In the genomic region with DNA sequence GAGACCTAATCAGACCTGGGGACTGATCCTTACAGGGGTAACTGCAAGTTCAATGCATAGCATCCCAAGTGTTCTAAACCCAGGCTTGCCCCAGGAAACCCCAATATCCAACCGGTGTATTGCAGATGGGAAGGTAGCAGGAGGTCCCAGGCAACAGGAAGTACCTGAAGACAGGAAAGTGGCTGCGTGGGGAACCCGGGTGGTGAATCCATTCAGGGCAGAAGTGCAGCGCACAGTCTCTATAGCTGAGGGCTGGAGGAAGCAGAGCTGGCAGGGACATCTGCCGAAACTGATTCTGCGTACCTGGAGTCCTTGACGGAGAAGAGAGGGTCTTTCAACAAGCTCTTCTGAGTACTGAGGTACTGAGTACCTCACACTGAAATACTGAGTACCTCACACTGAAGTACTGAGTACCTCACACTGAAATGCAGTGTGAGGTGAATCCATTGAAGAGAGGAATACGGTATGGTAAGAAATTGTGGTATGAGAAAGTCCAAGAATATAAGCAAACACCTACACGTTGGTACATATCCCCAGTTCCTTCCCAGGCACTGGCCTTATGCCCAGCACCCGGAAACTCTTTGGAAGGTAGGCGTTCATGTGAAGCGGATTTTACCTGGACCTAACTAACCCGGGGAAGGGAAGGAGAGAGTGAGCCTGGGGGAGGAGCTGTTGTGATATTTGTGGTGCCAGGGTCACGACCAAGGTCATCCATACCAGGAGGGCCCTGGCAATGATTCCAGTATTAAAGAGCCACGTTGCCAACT, we compare ENCODE assay signal across 24 cellular contexts. TPM values are rescaled to one million over a fixed set of nuclear protein-coding genes. Genes with fewer than 3 reads are reported as not detected.
"Had no signal": no experiment of that assay in that cellular context is flagged by ENCODE, and none has a peak within 500 bp of the region (broad histone marks: within the 10 kb centered on the region; RNA-seq: fewer than 3 reads in every experiment).

No MANE protein-coding gene starts in this region.

- H3K27me3 ChIP-seq: brain microvascular endothelial cell, Peyer's patch, SJCRH30 had no signal

- H3K9ac ChIP-seq: SK-N-SH had no signal

- H3K9me3 Mint-ChIP-seq: activated CD4-positive, alpha-beta T cell treated with anti-CD3 and anti-CD28 coated beads, Interleukin-2, amount 10 ng/mL, durations not matched to agents 7 days and 5 days; activated CD8-positive, alpha-beta T cell treated with anti-CD3 and anti-CD28 coated beads for 36 hours; activated naive CD4-positive, alpha-beta T cell treated with anti-CD3 and anti-CD28 coated beads, Interleukin-2, amount 50 U/mL, for 72 hours had no signal

- H3K27ac ChIP-seq: brain microvascular endothelial cell, Peyer's patch, RWPE1, SJCRH30, VCaP had no signal

- H3K4me2 ChIP-seq: SK-N-SH had no signal

- ATAC-seq: activated CD8-positive, alpha-beta T cell treated with anti-CD3 and anti-CD28 coated beads for 36 hours; activated naive CD4-positive, alpha-beta T cell treated with anti-CD3 and anti-CD28 coated beads, Interleukin-2, amount 50 U/mL, for 72 hours had no signal

- H3K4me1 ChIP-seq: Peyer's patch, SJCRH30 had no signal

- H3K4me3 Mint-ChIP-seq: activated CD4-positive, alpha-beta T cell treated with anti-CD3 and anti-CD28 coated beads, Interleukin-2, amount 10 ng/mL, durations not matched to agents 7 days and 5 days; activated CD8-positive, alpha-beta T cell treated with anti-CD3 and anti-CD28 coated beads for 36 hours had no signal

- H3K4me1 Mint-ChIP-seq: activated CD4-positive, alpha-beta T cell treated with anti-CD3 and anti-CD28 coated beads, Interleukin-2, amount 10 ng/mL, durations not matched to agents 7 days and 5 days had no signal

- H3K9me3 ChIP-seq: Peyer's patch, SJCRH30, SK-N-SH had no signal

- H3K36me3 Mint-ChIP-seq: activated naive CD4-positive, alpha-beta T cell treated with anti-CD3 and anti-CD28 coated beads, Interleukin-2, amount 50 U/mL, for 72 hours had no signal

- H3K4me3 ChIP-seq: Peyer's patch, SJCRH30 had no signal

- DNase-seq: activated CD4-positive, alpha-beta T cell treated with anti-CD3 and anti-CD28 coated beads, Interleukin-2, amount 10 ng/mL, durations not matched to agents 7 days and 5 days; activated CD4-positive, CD25-positive, alpha-beta regulatory T cell; activated CD8-positive, alpha-beta memory T cell treated with anti-CD3 and anti-CD28 coated beads, Interleukin-2, amount 50 U/mL, for 4 hours; activated CD8-positive, alpha-beta T cell treated with anti-CD3 and anti-CD28 coated beads for 36 hours; activated naive CD4-positive, alpha-beta T cell treated with Interleukin-2 at 50 U/mL for 16 hours; brain microvascular endothelial cell; IMR-90; Kasumi-1; KBM-7; NCI-H1048; NCI-H146; NCI-H187 treated with DMSO at 0.1 percent for 48 hours; NCI-H2081 treated with DMSO at 0.1 percent for 48 hours; NCI-H446; NCI-H524; Peyer's patch; SJCRH30; SK-N-SH; T-helper 1 cell had no signal

- H3K36me3 ChIP-seq: brain microvascular endothelial cell, Peyer's patch, SJCRH30 had no signal

RNA-seq across cellular contexts. Expression of a gene that starts 20.1 kb away (rescaled TPM):
- total RNA-seq: SJCRH30 had no signal

RNA-seq across cellular contexts. Expression of a gene that starts 43.9 kb away (rescaled TPM):
- total RNA-seq: activated CD4-positive, alpha-beta T cell treated with anti-CD3 and anti-CD28 coated beads, Interleukin-2, amount 10 ng/mL, durations not matched to agents 7 days and 5 days; activated CD8-positive, alpha-beta T cell treated with anti-CD3 and anti-CD28 coated beads for 36 hours; SJCRH30; T-helper 2 cell treated with Interferon-gamma antibody and Interleukin-4, amounts not matched to agents 100 ng/mL and 5 ng/mL, for 36 hours had no signal

RNA-seq across cellular contexts. Expression of a gene that starts 45.8 kb away (rescaled TPM):
- total RNA-seq: activated naive CD4-positive, alpha-beta T cell treated with anti-CD3 and anti-CD28 coated beads, Interleukin-2, amount 50 U/mL, for 72 hours; IMR-90; Peyer's patch; Right ventricle myocardium superior; SJCRH30 had no signal
- polyA plus RNA-seq: IMR-90, SK-N-SH had no signal

RNA-seq across cellular contexts. Expression of a gene that starts 55.7 kb away (rescaled TPM):
- total RNA-seq: activated CD4-positive, alpha-beta T cell treated with anti-CD3 and anti-CD28 coated beads, Interleukin-2, amount 10 ng/mL, durations not matched to agents 7 days and 5 days; activated CD8-positive, alpha-beta T cell treated with anti-CD3 and anti-CD28 coated beads for 36 hours; activated naive CD4-positive, alpha-beta T cell treated with anti-CD3 and anti-CD28 coated beads, Interleukin-2, amount 50 U/mL, for 72 hours; IMR-90; Right ventricle myocardium superior; SJCRH30; T-helper 2 cell treated with Interferon-gamma antibody and Interleukin-4, amounts not matched to agents 100 ng/mL and 5 ng/mL, for 36 hours had no signal
- polyA plus RNA-seq: IMR-90, SK-N-SH had no signal
